Comparison of ENCODE assay signal across 1 cellular context in the genomic region with DNA sequence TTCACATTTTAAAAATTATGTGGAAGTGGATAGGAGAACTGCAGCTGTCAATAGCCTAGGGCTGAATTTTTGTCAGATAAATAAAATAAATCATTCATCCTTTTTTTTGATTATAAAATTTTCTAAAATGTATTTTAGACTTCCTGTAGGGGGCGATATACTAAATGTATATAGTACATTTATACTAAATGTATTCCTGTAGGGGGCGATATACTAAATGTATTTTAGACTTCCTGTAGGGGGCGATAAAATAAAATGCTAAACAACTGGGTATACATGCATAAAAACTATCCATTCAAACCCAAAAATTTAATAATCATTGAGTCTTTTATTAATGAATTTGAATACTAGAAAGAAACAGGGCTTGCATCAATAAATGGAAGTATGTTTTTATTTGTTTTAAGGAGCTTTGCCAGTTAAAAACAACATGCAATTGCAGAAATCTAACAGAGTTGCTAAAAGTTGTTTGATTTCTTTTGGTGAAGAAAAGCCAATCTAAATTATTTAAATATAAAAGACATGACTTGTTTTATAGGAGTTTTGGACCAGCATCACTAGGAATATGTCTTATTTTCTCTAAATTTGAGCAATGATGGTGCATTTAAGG.
TF ChIP-seq lines count a peak whose summit lies in the region.

No MANE protein-coding gene starts in this region.

TF ChIP-seq in endothelial cell of umbilical vein, 7 proteins besides CTCF, POLR2A, EP300 and RAD21:
- peak; percentile 9 for TF ChIP-seq GATA2 (IDR thresholded peaks at IDR 0.05; ENCODE audit: insufficient read depth, insufficient read length, low read depth, low read length)
- TF ChIP-seq, protein P1, sequence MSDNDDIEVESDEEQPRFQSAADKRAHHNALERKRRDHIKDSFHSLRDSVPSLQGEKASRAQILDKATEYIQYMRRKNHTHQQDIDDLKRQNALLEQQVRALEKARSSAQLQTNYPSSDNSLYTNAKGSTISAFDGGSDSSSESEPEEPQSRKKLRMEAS (IDR thresholded peaks at IDR 0.05; ENCODE audit: insufficient read depth, insufficient read length), result no peak
